23 cellular contexts compared by ENCODE assay signal in genomic region chr4:48226199-48226598, GRCh38. TPM values are rescaled to one million over a fixed set of nuclear protein-coding genes. Genes with fewer than 3 reads are reported as not detected.
"Had no signal": no experiment of that assay in that cellular context is flagged by ENCODE, and none has a peak within 500 bp of the region (broad histone marks: within the 10 kb centered on the region; RNA-seq: fewer than 3 reads in every experiment).

No MANE protein-coding gene starts in this region.

- H3K27me3 Mint-ChIP-seq: activated naive CD8-positive, alpha-beta T cell treated with anti-CD3 and anti-CD28 coated beads for 36 hours; stimulated activated memory B cell treated with anti-CD40 and anti-IgM and Interleukin-4, amounts not matched to agents 10 μg/mL and 1 μg/mL and 100 μg/mL, for 72 hours had no signal

- H3K36me3 ChIP-seq: breast epithelium, lower lobe of right lung, sigmoid colon, stomach, suprapubic skin, tibial nerve had no signal

- H3K27me3 ChIP-seq: breast epithelium, foreskin keratinocyte, sigmoid colon, stomach, suprapubic skin, tibial nerve had no signal

- H3K9me3 Mint-ChIP-seq: activated naive CD8-positive, alpha-beta T cell treated with anti-CD3 and anti-CD28 coated beads for 36 hours; central memory CD8-positive, alpha-beta T cell; stimulated activated memory B cell treated with anti-CD40 and anti-IgM and Interleukin-4, amounts not matched to agents 10 μg/mL and 1 μg/mL and 100 μg/mL, for 72 hours had no signal

- ATAC-seq: foreskin keratinocyte; left lobe of liver; mucosa of descending colon; stimulated activated memory B cell treated with anti-CD40 and anti-IgM and Interleukin-4, amounts not matched to agents 10 μg/mL and 1 μg/mL and 100 μg/mL, for 72 hours had no signal

- DNase-seq: activated CD4-positive, alpha-beta T cell treated with anti-CD3 and anti-CD28 coated beads for 4 hours; activated CD4-positive, alpha-beta T cell treated with anti-CD3 and anti-CD28 coated beads, Interleukin-2, amount 50 U/mL, for 48 hours; activated CD8-positive, alpha-beta memory T cell treated with anti-CD3 and anti-CD28 coated beads, Interleukin-2, amount 50 U/mL, for 48 hours; activated naive CD4-positive, alpha-beta T cell treated with Interleukin-2 at 50 U/mL for 16 hours; activated naive CD8-positive, alpha-beta T cell treated with anti-CD3 and anti-CD28 coated beads for 36 hours; activated T-cell treated with anti-CD3 and anti-CD28 coated beads, Interleukin-2, amount 50 U/mL, for 48 hours; effector memory CD4-positive, alpha-beta T cell; foreskin keratinocyte; kidney; lower lobe of right lung; mesendoderm; mucosa of descending colon; sigmoid colon; stimulated activated CD4-positive, alpha-beta T cell treated with anti-CD3 and anti-CD28 coated beads, Interleukin-15, amount 100 ng/mL, for 24 hours; stomach had no signal

- H3K27ac Mint-ChIP-seq: activated naive CD8-positive, alpha-beta T cell treated with anti-CD3 and anti-CD28 coated beads for 36 hours; stimulated activated memory B cell treated with anti-CD40 and anti-IgM and Interleukin-4, amounts not matched to agents 10 μg/mL and 1 μg/mL and 100 μg/mL, for 72 hours had no signal

- H3K4me2 ChIP-seq: smooth muscle cell had no signal

- H3K4me3 ChIP-seq: breast epithelium, lower lobe of right lung, mucosa of descending colon, sigmoid colon, smooth muscle cell, stomach, suprapubic skin, tibial nerve had no signal

- H3K4me1 ChIP-seq: breast epithelium, lower lobe of right lung, sigmoid colon, stomach, suprapubic skin, tibial nerve had no signal

- H3K9me3 ChIP-seq: breast epithelium, lower lobe of right lung, mucosa of descending colon, sigmoid colon, stomach, suprapubic skin, tibial nerve had no signal

- H3K4me3 Mint-ChIP-seq: activated naive CD8-positive, alpha-beta T cell treated with anti-CD3 and anti-CD28 coated beads for 36 hours; central memory CD8-positive, alpha-beta T cell; stimulated activated memory B cell treated with anti-CD40 and anti-IgM and Interleukin-4, amounts not matched to agents 10 μg/mL and 1 μg/mL and 100 μg/mL, for 72 hours had no signal

- H3K4me1 Mint-ChIP-seq: activated naive CD8-positive, alpha-beta T cell treated with anti-CD3 and anti-CD28 coated beads for 36 hours; central memory CD8-positive, alpha-beta T cell had no signal

- H3K27ac ChIP-seq: breast epithelium, foreskin keratinocyte, lower lobe of right lung, sigmoid colon, stomach, suprapubic skin, tibial nerve had no signal

RNA-seq across cellular contexts. Expression of gene TEC, which starts 43.4 kb away (rescaled TPM):
- polyA plus RNA-seq: neural cell had no signal
